Comparison of ENCODE assay signal across 8 cellular contexts in the genomic region with DNA sequence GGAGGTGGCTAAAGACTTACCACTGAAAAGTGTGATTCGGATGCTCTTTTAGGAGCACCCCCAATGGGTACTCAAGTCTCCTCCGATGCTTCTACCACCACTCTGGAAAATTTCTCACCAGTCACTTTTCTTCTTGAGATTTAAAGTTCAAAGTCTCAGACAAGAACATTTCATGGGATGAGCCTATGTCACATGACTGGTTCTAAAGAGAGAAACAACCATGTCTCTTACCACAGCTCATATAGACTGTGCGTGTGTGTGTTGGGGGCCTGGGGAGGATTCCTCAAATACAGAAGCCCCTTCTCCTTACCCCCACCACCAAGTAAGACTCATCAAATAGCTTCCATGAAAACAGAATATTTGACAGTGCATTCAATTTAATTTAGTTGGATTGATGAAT.
"Had no signal": no experiment of that assay in that cellular context is flagged by ENCODE, and none has a peak within 500 bp of the region (broad histone marks: within the 10 kb centered on the region; RNA-seq: fewer than 3 reads in every experiment).

No MANE protein-coding gene starts in this region.

- H3K4me3 ChIP-seq: GM12878 had no signal

- FAIRE-seq: G401.6, GM12878, GM12891, GM12892, GM18507, GM19239 had no signal

- DNase-seq: GDM1, GF-D8 had no signal

- ATAC-seq: GM12878 had no signal
